ENCODE assay signal across 10 cellular contexts in the genomic region with DNA sequence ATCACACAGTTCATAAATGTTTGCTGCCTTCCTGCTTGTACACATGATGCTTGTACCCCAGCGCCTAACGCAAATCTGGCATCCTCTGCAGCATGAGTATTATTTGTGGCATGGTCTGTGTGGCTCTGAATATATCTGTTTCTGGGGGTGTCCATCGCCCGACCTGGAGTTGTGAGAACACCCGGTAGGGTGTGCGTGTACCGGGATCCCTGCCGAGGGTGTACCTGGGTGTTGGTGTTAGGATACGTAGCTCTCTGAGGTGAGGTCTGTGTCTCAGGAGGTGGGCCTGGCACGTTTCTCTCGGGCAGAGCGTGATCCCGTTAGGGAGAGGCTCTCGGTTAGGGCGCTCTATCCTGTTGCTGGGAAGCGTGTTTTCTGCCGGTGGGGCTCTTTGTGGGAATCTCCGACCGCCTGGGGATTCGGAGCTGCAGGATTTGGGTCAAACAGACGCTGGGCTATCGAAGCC. TPM values are rescaled to one million over a fixed set of nuclear protein-coding genes. Genes with fewer than 3 reads are reported as not detected.
DNase-seq lines count a peak whose midpoint lies in the region; ATAC-seq, FAIRE-seq and TF ChIP-seq lines count a peak whose summit lies in the region.
"Had no signal": no experiment of that assay in that cellular context is flagged by ENCODE, and none has a peak within 500 bp of the region (broad histone marks: within the 10 kb centered on the region; RNA-seq: fewer than 3 reads in every experiment).

No MANE protein-coding gene starts in this region.

- H3K4me1 ChIP-seq in astrocyte (ENCODE audit: insufficient read depth, low read length), result peaks cover 17% of the 10 kb centered on the region
- peaks cover 16% of the 10 kb centered on the region for H3K4me1 ChIP-seq in keratinocyte (ENCODE audit: control insufficient read depth, extremely low read depth, insufficient read depth, low read length)
- H3K4me1 ChIP-seq in suprapubic skin, result peaks cover 22% of the 10 kb centered on the region

- H3K4me3 Mint-ChIP-seq in astrocyte (ENCODE audit: unreplicated experiment), result peak overlapping the region; percentile 50

- no peak for TF ChIP-seq POLR2A in suprapubic skin (IDR thresholded peaks at IDR 0.05)

- H3K4me3 ChIP-seq in AG09309 (ENCODE audit: control insufficient read depth, low read depth, low read length), result peak overlapping the region; percentile 44
- peak overlapping the region; percentile 63 for H3K4me3 ChIP-seq in astrocyte (ENCODE audit: insufficient read depth, low read depth, low read length)
- H3K4me3 ChIP-seq in keratinocyte (ENCODE audit: control insufficient read depth in 2 of 3, extremely low read depth in 1 of 3, insufficient read depth in 2 of 3, low read depth in 1 of 3, low read length in 3 of 3), result peak overlapping the region; percentile 41 to 80 (median 70)
- peak overlapping the region; percentile 55 for H3K4me3 ChIP-seq in suprapubic skin

- H3K79me2 ChIP-seq in astrocyte (ENCODE audit: insufficient read depth, low read length) (no peaks in the 10 kb centered on the region), keratinocyte (ENCODE audit: control insufficient read depth, insufficient read depth, low read length) (no peaks in the 10 kb centered on the region)

- H3K27me3 Mint-ChIP-seq in astrocyte (ENCODE audit: low read depth, unreplicated experiment), result no peaks in the 10 kb centered on the region
- H3K27me3 Mint-ChIP-seq: activated naive CD4-positive, alpha-beta T cell treated with anti-CD3 and anti-CD28 coated beads, Interleukin-2, amount 50 U/mL, for 24 hours had no signal

- TF ChIP-seq CTCF in AG09309 (IDR thresholded peaks at IDR 0.05; ENCODE audit: control insufficient read depth, insufficient read depth, low read depth, low read length, missing control alignments) (no peak), astrocyte (IDR thresholded peaks at IDR 0.05; ENCODE audit: insufficient read depth, low read depth, low read length) (no peak), keratinocyte (optimal IDR thresholded peaks at IDR 0.05 in 1 of 3, IDR thresholded peaks at IDR 0.05 in 1 of 3, conservative IDR thresholded peaks at IDR 0.05 in 1 of 3; ENCODE audit: extremely low read depth in 1 of 3, insufficient read depth in 2 of 3, low read length in 3 of 3) (no peak), suprapubic skin (IDR thresholded peaks at IDR 0.05) (no peak)

- FAIRE-seq in astrocyte (lab: Jason Lieb, UNC) (no peak), keratinocyte (lab: Jason Lieb, UNC) (peak; percentile 55)
- FAIRE-seq: GM18507 had no signal

- peaks cover 2% of the 10 kb centered on the region for H3K9me3 Mint-ChIP-seq in astrocyte (ENCODE audit: unreplicated experiment)
- H3K9me3 Mint-ChIP-seq: activated naive CD4-positive, alpha-beta T cell treated with anti-CD3 and anti-CD28 coated beads, Interleukin-2, amount 50 U/mL, for 24 hours had no signal

- peaks cover 6% of the 10 kb centered on the region for H3K4me1 Mint-ChIP-seq in astrocyte (ENCODE audit: low read depth, unreplicated experiment)

- DNase-seq in AG09309 (ENCODE audit: low read depth) (no peak), NCI-H1105 (lab: John Stamatoyannopoulos, UW) (peak; percentile 84), astrocyte (ENCODE audit: low read depth) (no peak), keratinocyte (ENCODE audit: low read depth, low spot score) (no peak), suprapubic skin (ENCODE audit: low spot score in 2 of 2) (no peak), mucosa of gallbladder (ENCODE audit: low spot score) (no peak), Kasumi-1 (lab: John Stamatoyannopoulos, UW) (no peak)

- H3K27ac Mint-ChIP-seq in astrocyte (ENCODE audit: unreplicated experiment), result no peak overlapping the region

- no peaks in the 10 kb centered on the region for H3K9me1 ChIP-seq in keratinocyte (ENCODE audit: control insufficient read depth, extremely low read depth, insufficient read depth, low read length)

- WGBS in suprapubic skin, result 36% methylated on average over 9 of the region's 22 CpGs

- TF ChIP-seq EP300 in suprapubic skin (IDR thresholded peaks at IDR 0.05), result no peak

- H3K4me2 ChIP-seq in astrocyte (ENCODE audit: low read length) (peak overlapping the region; percentile 92), keratinocyte (ENCODE audit: control insufficient read depth, extremely low read depth, insufficient read depth, low read depth, low read length) (peak overlapping the region; percentile 90)

- H3K36me3 Mint-ChIP-seq in astrocyte (ENCODE audit: low read depth, unreplicated experiment), result no peaks in the 10 kb centered on the region

- H3K36me3 ChIP-seq in astrocyte (ENCODE audit: insufficient read depth, low read length) (no peaks in the 10 kb centered on the region), keratinocyte (ENCODE audit: control insufficient read depth in 2 of 2, extremely low read depth in 1 of 2, insufficient read depth in 2 of 2, low read length in 2 of 2) (no peaks in the 10 kb centered on the region), suprapubic skin (no peaks in the 10 kb centered on the region)

- H3K9ac ChIP-seq in astrocyte (ENCODE audit: low read length) (peak overlapping the region; percentile 67), keratinocyte (ENCODE audit: control insufficient read depth, extremely low read depth, insufficient read depth, low read length) (peak overlapping the region; percentile 87)

- no peaks in the 10 kb centered on the region for H3K9me3 ChIP-seq in astrocyte (ENCODE audit: insufficient read depth, low read depth, low read length)
- no peaks in the 10 kb centered on the region for H3K9me3 ChIP-seq in keratinocyte (ENCODE audit: control insufficient read depth, low read depth, low read length)
- no peaks in the 10 kb centered on the region for H3K9me3 ChIP-seq in suprapubic skin

- dilution Hi-C loops in keratinocyte (cut with MboI; ENCODE audit: extremely low pct_ligation_motif_present, low sequenced_read_pairs), result no loop called here

- H3K27ac ChIP-seq in astrocyte (ENCODE audit: low read depth, low read length) (no peak overlapping the region), keratinocyte (ENCODE audit: control insufficient read depth, insufficient read depth, low read length) (peak overlapping the region; percentile 90), suprapubic skin (peak overlapping the region; percentile 91)

- H3K27me3 ChIP-seq in astrocyte (ENCODE audit: insufficient read depth, low read length) (no peaks in the 10 kb centered on the region), keratinocyte (ENCODE audit: control insufficient read depth, extremely low read depth, insufficient read depth, low read length) (no peaks in the 10 kb centered on the region), suprapubic skin (no peaks in the 10 kb centered on the region)

- H2AFZ ChIP-seq in astrocyte (ENCODE audit: low read depth, low read length), result peak overlapping the region; percentile 88
- peak overlapping the region; percentile 78 for H2AFZ ChIP-seq in keratinocyte (ENCODE audit: control insufficient read depth, low read length)

- no peak for ATAC-seq in GM19351 (IDR thresholded peaks at IDR 0.05; ENCODE audit: unreplicated experiment)

- H4K20me1 ChIP-seq in astrocyte (ENCODE audit: insufficient read depth, low read length), result no peaks in the 10 kb centered on the region
- H4K20me1 ChIP-seq in keratinocyte (ENCODE audit: control insufficient read depth, extremely low read depth, insufficient read depth, low read length), result no peaks in the 10 kb centered on the region

RNA-seq across cellular contexts. Expression of a gene that starts 10.4 kb away (rescaled TPM):
- total RNA-seq in astrocyte, result 7.0 and 14.5 TPM in 2 replicates
- 13.6 to 102 TPM (median 84.2 TPM) in 3 replicates for polyA plus RNA-seq in keratinocyte
- polyA plus RNA-seq in keratinocyte (2011; ENCODE audit: low read depth), result 0.67 TPM
- polyA plus RNA-seq in keratinocyte (2011; cell fraction: cytosol; rRNA removed), result 28.1 and 35.5 TPM in 2 replicates
- 16.0 and 25.4 TPM in 2 replicates for polyA plus RNA-seq in keratinocyte (2011; cell fraction: nucleus; rRNA removed)
- 1.7 and 97.6 TPM in 2 replicates for polyA plus RNA-seq in keratinocyte (2012; ENCODE audit: low replicate concordance)
- polyA minus RNA-seq in keratinocyte, result 19.5 to 267 TPM (median 125 TPM) in 3 replicates
- polyA minus RNA-seq in keratinocyte (2011; cell fraction: cytosol; rRNA and poly(A)+ RNA removed), result 29.9 TPM
- polyA minus RNA-seq in keratinocyte (2011; cell fraction: nucleus; rRNA and poly(A)+ RNA removed), result 6.6 and 9.9 TPM in 2 replicates
- 10 to 100 TPM in 1 of 4 donors, 1 to 10 TPM in 3; 5.8 to 11.6 (median 7.8) TPM for total RNA-seq in suprapubic skin
- total RNA-seq in mucosa of gallbladder, result 5.1 TPM

RNA-seq across cellular contexts. Expression of a gene that starts 10.8 kb away (rescaled TPM):
- total RNA-seq in astrocyte (not detected in 2 replicates), suprapubic skin (not detected), mucosa of gallbladder (not detected)
- polyA plus RNA-seq in keratinocyte, result 0.07 TPM in 1 of 3 replicates, not detected in the others
- not detected for polyA plus RNA-seq in keratinocyte (2011; ENCODE audit: low read depth)
- polyA plus RNA-seq in keratinocyte (2011; cell fraction: cytosol; rRNA removed), result 0.04 TPM in 1 of 2 replicates, not detected in the other
- polyA plus RNA-seq in keratinocyte (2011; cell fraction: nucleus; rRNA removed), result not detected in 2 replicates
- polyA plus RNA-seq in keratinocyte (2012; ENCODE audit: low replicate concordance), result not detected in 2 replicates
- 1.3 to 3.4 TPM in 2 of 3 replicates, not detected in the other for polyA minus RNA-seq in keratinocyte
- not detected for polyA minus RNA-seq in keratinocyte (2011; cell fraction: cytosol; rRNA and poly(A)+ RNA removed)
- polyA minus RNA-seq in keratinocyte (2011; cell fraction: nucleus; rRNA and poly(A)+ RNA removed), result not detected in 2 replicates

RNA-seq across cellular contexts. Expression of a gene that starts 19.4 kb away (rescaled TPM):
- total RNA-seq in astrocyte, result 124 and 131 TPM in 2 replicates
- polyA plus RNA-seq in keratinocyte, result 277 to 331 TPM (median 283 TPM) in 3 replicates
- 61.1 TPM for polyA plus RNA-seq in keratinocyte (2011; ENCODE audit: low read depth)
- 172 and 242 TPM in 2 replicates for polyA plus RNA-seq in keratinocyte (2011; cell fraction: cytosol; rRNA removed)
- polyA plus RNA-seq in keratinocyte (2011; cell fraction: nucleus; rRNA removed), result 291 and 315 TPM in 2 replicates
- 181 and 389 TPM in 2 replicates for polyA plus RNA-seq in keratinocyte (2012; ENCODE audit: low replicate concordance)
- polyA minus RNA-seq in keratinocyte, result 167 to 242 TPM (median 175 TPM) in 3 replicates
- 112 TPM for polyA minus RNA-seq in keratinocyte (2011; cell fraction: cytosol; rRNA and poly(A)+ RNA removed)
- 91.7 and 106 TPM in 2 replicates for polyA minus RNA-seq in keratinocyte (2011; cell fraction: nucleus; rRNA and poly(A)+ RNA removed)
- 100 to 1,000 TPM; 149 to 434 (median 349) TPM for total RNA-seq in suprapubic skin
- total RNA-seq in mucosa of gallbladder, result 141 TPM

RNA-seq across cellular contexts. Expression of a gene that starts 41.2 kb away (rescaled TPM):
- total RNA-seq in astrocyte, result 54.5 and 57.1 TPM in 2 replicates
- 11.1 to 28.7 TPM (median 14.3 TPM) in 3 replicates for polyA plus RNA-seq in keratinocyte
- polyA plus RNA-seq in keratinocyte (2011; ENCODE audit: low read depth), result 50.1 TPM
- 17.2 and 22.3 TPM in 2 replicates for polyA plus RNA-seq in keratinocyte (2011; cell fraction: cytosol; rRNA removed)
- 17.7 and 22.2 TPM in 2 replicates for polyA plus RNA-seq in keratinocyte (2011; cell fraction: nucleus; rRNA removed)
- polyA plus RNA-seq in keratinocyte (2012; ENCODE audit: low replicate concordance), result 28.0 and 42.0 TPM in 2 replicates
- 6.9 to 19.1 TPM (median 11.9 TPM) in 3 replicates for polyA minus RNA-seq in keratinocyte
- polyA minus RNA-seq in keratinocyte (2011; cell fraction: cytosol; rRNA and poly(A)+ RNA removed), result 10.0 TPM
- 3.6 and 6.7 TPM in 2 replicates for polyA minus RNA-seq in keratinocyte (2011; cell fraction: nucleus; rRNA and poly(A)+ RNA removed)
- total RNA-seq in suprapubic skin, result 10 to 100 TPM; 26.8 to 43.2 (median 40.3) TPM
- total RNA-seq in mucosa of gallbladder, result 37.7 TPM

RNA-seq across cellular contexts. Expression of a gene that starts 41.3 kb away (rescaled TPM):
- 28.5 and 30.0 TPM in 2 replicates for total RNA-seq in astrocyte
- 5.9 to 6.7 TPM (median 6.1 TPM) in 3 replicates for polyA plus RNA-seq in keratinocyte
- polyA plus RNA-seq in keratinocyte (2011; ENCODE audit: low read depth), result 5.7 TPM
- 2.6 and 2.8 TPM in 2 replicates for polyA plus RNA-seq in keratinocyte (2011; cell fraction: cytosol; rRNA removed)
- polyA plus RNA-seq in keratinocyte (2011; cell fraction: nucleus; rRNA removed), result 39.1 and 48.7 TPM in 2 replicates
- 7.4 and 8.6 TPM in 2 replicates for polyA plus RNA-seq in keratinocyte (2012; ENCODE audit: low replicate concordance)
- 33.6 to 55.6 TPM (median 44.6 TPM) in 3 replicates for polyA minus RNA-seq in keratinocyte
- 3.6 TPM for polyA minus RNA-seq in keratinocyte (2011; cell fraction: cytosol; rRNA and poly(A)+ RNA removed)
- 38.3 and 53.9 TPM in 2 replicates for polyA minus RNA-seq in keratinocyte (2011; cell fraction: nucleus; rRNA and poly(A)+ RNA removed)
- total RNA-seq in suprapubic skin, result 100 to 1,000 TPM in 1 of 4 donors, 10 to 100 TPM in 3; 44.2 to 132 (median 65.5) TPM
- total RNA-seq in mucosa of gallbladder, result 59.3 TPM
